Comparison of ENCODE assay signal across 20 cellular contexts in the genomic region with DNA sequence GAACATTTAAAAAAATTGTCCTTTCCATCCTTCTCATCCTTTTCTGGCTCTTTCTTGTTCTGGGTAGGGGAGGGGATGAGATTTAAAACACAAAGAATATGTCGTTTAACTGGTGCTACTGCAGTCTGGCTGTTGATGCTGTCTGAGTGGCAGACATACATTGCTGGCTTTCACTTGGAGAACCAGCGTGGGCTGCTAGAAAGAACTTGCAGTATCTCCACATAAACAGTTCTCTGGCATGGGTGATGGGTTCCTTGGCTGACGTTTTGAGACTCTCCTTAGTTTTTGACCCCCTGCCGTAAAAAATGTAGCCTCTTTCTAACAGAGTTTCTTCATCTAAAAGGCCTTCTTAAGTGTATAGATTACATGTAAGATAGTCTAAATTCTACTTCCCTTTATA.
DNase-seq lines count a peak whose midpoint lies in the region; ATAC-seq and TF ChIP-seq lines count a peak whose summit lies in the region.
"Had no signal": no experiment of that assay in that cellular context is flagged by ENCODE, and none has a peak within 500 bp of the region (broad histone marks: within the 10 kb centered on the region; RNA-seq: fewer than 3 reads in every experiment).

No MANE protein-coding gene starts in this region.

- peak overlapping the region; percentile 47 for H3K27ac ChIP-seq in cingulate gyrus (ENCODE audit: low read depth, low read length)
- H3K27ac ChIP-seq in right atrium auricular region, result no peak overlapping the region
- H3K27ac ChIP-seq: A549 had no signal

- ATAC-seq in activated CD8-positive, alpha-beta T cell treated with anti-CD3 and anti-CD28 coated beads for 36 hours, result no peak
- ATAC-seq: A549 had no signal

- H3K4me3 Mint-ChIP-seq in activated CD8-positive, alpha-beta T cell treated with anti-CD3 and anti-CD28 coated beads for 36 hours, result no peak overlapping the region
- H3K4me3 Mint-ChIP-seq: CD4-positive, alpha-beta memory T cell; HFFc6 had no signal

- CTCF ChIA-PET in activated CD8-positive, alpha-beta T cell treated with anti-CD3 and anti-CD28 coated beads for 36 hours (lab: Charles Lee), result no interaction called here

- POLR2A ChIA-PET in activated CD8-positive, alpha-beta T cell treated with anti-CD3 and anti-CD28 coated beads for 36 hours (lab: Charles Lee), result no interaction called here

- no peaks in the 10 kb centered on the region for H3K27me3 Mint-ChIP-seq in activated CD8-positive, alpha-beta T cell treated with anti-CD3 and anti-CD28 coated beads for 36 hours
- H3K27me3 Mint-ChIP-seq: CD4-positive, alpha-beta memory T cell had no signal

- H3K36me3 ChIP-seq in right atrium auricular region, result no peaks in the 10 kb centered on the region
- H3K36me3 ChIP-seq: HAP-1 had no signal

- H3K4me3 ChIP-seq in right atrium auricular region, result no peak overlapping the region
- H3K4me3 ChIP-seq: A549, HAP-1 had no signal

- H3K27ac Mint-ChIP-seq in activated CD8-positive, alpha-beta T cell treated with anti-CD3 and anti-CD28 coated beads for 36 hours, result no peak overlapping the region
- H3K27ac Mint-ChIP-seq: CD4-positive, alpha-beta memory T cell; HFFc6 had no signal

- H3K4me1 ChIP-seq in right atrium auricular region, result no peaks in the 10 kb centered on the region
- H3K4me1 ChIP-seq: A549, HAP-1 had no signal

- intact Hi-C loops in activated CD8-positive, alpha-beta T cell treated with anti-CD3 and anti-CD28 coated beads for 36 hours (cut with micrococcal nuclease), result no loop called here

- H3K36me3 Mint-ChIP-seq in activated CD8-positive, alpha-beta T cell treated with anti-CD3 and anti-CD28 coated beads for 36 hours (ENCODE audit: low read depth), result no peaks in the 10 kb centered on the region
- H3K36me3 Mint-ChIP-seq: CD4-positive, alpha-beta memory T cell had no signal

- no peak for TF ChIP-seq CTCF in activated CD8-positive, alpha-beta T cell treated with anti-CD3 and anti-CD28 coated beads for 36 hours (IDR thresholded peaks at IDR 0.05)
- no peak for TF ChIP-seq CTCF in right atrium auricular region (IDR thresholded peaks at IDR 0.05)

- H3K27me3 ChIP-seq in right atrium auricular region, result no peaks in the 10 kb centered on the region

- DNase-seq in Ammon's horn (ENCODE audit: low spot score), result peak; percentile 19
- peak; percentile 30 for DNase-seq in middle frontal gyrus (ENCODE audit: extremely low spot score, low spot score)
- DNase-seq in superior temporal gyrus (ENCODE audit: extremely low spot score), result peak; percentile 57
- no peak for DNase-seq in NCI-H187 (lab: John Stamatoyannopoulos, UW)
- no peak for DNase-seq in activated CD8-positive, alpha-beta T cell treated with anti-CD3 and anti-CD28 coated beads for 36 hours
- DNase-seq in right atrium auricular region (ENCODE audit: low spot score), result no peak
- DNase-seq: 8988T; ACHN; AML-193; C1 segment of cervical spinal cord; Calu3; CD4-positive, alpha-beta memory T cell; COR-L47; DMS53; DMS79 treated with DMSO at 0.1 percent for 48 hours; GOT3; HFFc6 had no signal

- peaks cover 6% of the 10 kb centered on the region for H3K9me3 Mint-ChIP-seq in activated CD8-positive, alpha-beta T cell treated with anti-CD3 and anti-CD28 coated beads for 36 hours

- no peaks in the 10 kb centered on the region for H3K4me1 Mint-ChIP-seq in activated CD8-positive, alpha-beta T cell treated with anti-CD3 and anti-CD28 coated beads for 36 hours (ENCODE audit: low read depth)
- H3K4me1 Mint-ChIP-seq: CD4-positive, alpha-beta memory T cell had no signal

- H3K9me3 ChIP-seq in right atrium auricular region, result no peaks in the 10 kb centered on the region
- H3K9me3 ChIP-seq: A549, HAP-1 had no signal

Comparison
In these comparisons a context has a peak if more than half of its experiments do, and no peak if none do; other contexts are left out.
1. DNase-seq: peak in Ammon's horn (single experiment), middle frontal gyrus (single experiment) and superior temporal gyrus (single experiment); none in NCI-H187 (0 of 2), activated CD8-positive, alpha-beta T cell treated with anti-CD3 and anti-CD28 coated beads for 36 hours (single experiment) and right atrium auricular region (single experiment).